ENCODE assay signal across 18 cellular contexts in genomic region chr10:45463244-45464116, GRCh38.
A peak's percentile ranks its signal among the peaks of the same experiment; 100 is the strongest.
DNase-seq lines count a peak whose midpoint lies in the region; ATAC-seq and TF ChIP-seq lines count a peak whose summit lies in the region.
"Had no signal": no experiment of that assay in that cellular context is flagged by ENCODE, and none has a peak within 500 bp of the region (broad histone marks: within the 10 kb centered on the region; RNA-seq: fewer than 3 reads in every experiment).

No MANE protein-coding gene starts in this region.

- ATAC-seq in left cardiac atrium, result peak; percentile 21 to 34
- ATAC-seq in stimulated activated naive B cell treated with anti-CD40 and anti-IgM and Interleukin-4, amounts not matched to agents 10 μg/mL and 1 μg/mL and 100 μg/mL, for 72 hours (replicated peaks), result no peak
- ATAC-seq: left lung had no signal

- H3K4me3 ChIP-seq in NB4 (ENCODE audit: low read depth, low read length), result no peak overlapping the region
- H3K4me3 ChIP-seq: SJSA1, transverse colon had no signal

- H3K27ac Mint-ChIP-seq in T-helper 1 cell treated with Interleukin-12 subunit alpha and Interleukin-12 subunit beta and Interleukin-4 antibody, amounts not matched to agents 30 μg/mL and 1 μg/mL, for 36 hours, result peak overlapping the region; percentile 39
- H3K27ac Mint-ChIP-seq in stimulated activated naive B cell treated with anti-CD40 and anti-IgM and Interleukin-4, amounts not matched to agents 10 μg/mL and 1 μg/mL and 100 μg/mL, for 72 hours, result peak overlapping the region; percentile 96
- H3K27ac Mint-ChIP-seq: progenitor cell of endocrine pancreas had no signal

- TF ChIP-seq POLR2A in NB4 (IDR thresholded peaks at IDR 0.05; ENCODE audit: extremely low read depth, insufficient read length), result no peak

- H3K36me3 Mint-ChIP-seq in T-helper 1 cell treated with Interleukin-12 subunit alpha and Interleukin-12 subunit beta and Interleukin-4 antibody, amounts not matched to agents 30 μg/mL and 1 μg/mL, for 36 hours (ENCODE audit: low read depth), result peaks cover 25% of the 10 kb centered on the region
- H3K36me3 Mint-ChIP-seq in stimulated activated naive B cell treated with anti-CD40 and anti-IgM and Interleukin-4, amounts not matched to agents 10 μg/mL and 1 μg/mL and 100 μg/mL, for 72 hours, result peaks cover 24 to 26% of the 10 kb centered on the region in 2 donors

- intact Hi-C loops in left cardiac atrium (cut with DNase I), result loop anchor here in 1 of 2 donors (10.0 kb wide), 1 partner anchor 209 kb away; no protein-coding TSS in a partner anchor

- H3K4me3 Mint-ChIP-seq in T-helper 1 cell treated with Interleukin-12 subunit alpha and Interleukin-12 subunit beta and Interleukin-4 antibody, amounts not matched to agents 30 μg/mL and 1 μg/mL, for 36 hours, result no peak overlapping the region
- peak overlapping the region; percentile 64 to 81 for H3K4me3 Mint-ChIP-seq in stimulated activated naive B cell treated with anti-CD40 and anti-IgM and Interleukin-4, amounts not matched to agents 10 μg/mL and 1 μg/mL and 100 μg/mL, for 72 hours

- no peaks in the 10 kb centered on the region for H3K27me3 Mint-ChIP-seq in T-helper 1 cell treated with Interleukin-12 subunit alpha and Interleukin-12 subunit beta and Interleukin-4 antibody, amounts not matched to agents 30 μg/mL and 1 μg/mL, for 36 hours (ENCODE audit: low read depth)
- no peaks in the 10 kb centered on the region for H3K27me3 Mint-ChIP-seq in stimulated activated naive B cell treated with anti-CD40 and anti-IgM and Interleukin-4, amounts not matched to agents 10 μg/mL and 1 μg/mL and 100 μg/mL, for 72 hours
- H3K27me3 Mint-ChIP-seq: progenitor cell of endocrine pancreas had no signal

- no peak for DNase-seq in T-helper 1 cell
- DNase-seq in NB4 (ENCODE audit: low read depth), result peak; percentile 18
- no peak for DNase-seq in left cardiac atrium
- no peak for DNase-seq in stimulated activated naive B cell treated with anti-CD40 and anti-IgM and Interleukin-4, amounts not matched to agents 10 μg/mL and 1 μg/mL and 100 μg/mL, for 72 hours
- DNase-seq in NOMO-1 treated with DMSO at 0.1 percent for 48 hours (lab: John Stamatoyannopoulos, UW; ENCODE audit: unreplicated experiment), result no peak
- DNase-seq in KG1 (lab: John Stamatoyannopoulos, UW), result no peak
- DNase-seq in stimulated activated CD4-positive, alpha-beta T cell treated with anti-CD3 and anti-CD28 coated beads, Interleukin-12 subunit alpha, Interleukin-12 subunit beta, amount 100 ng/mL, for 4 hours, result no peak
- DNase-seq: 8988T; activated CD4-positive, alpha-beta T cell treated with anti-CD3 and anti-CD28 coated beads for 4 hours; activated effector memory CD4-positive, alpha-beta T cell treated with anti-CD3 and anti-CD28 coated beads, Interleukin-2, amount 50 U/mL, for 16 hours; foreskin melanocyte; NCI-H226; stimulated activated naive CD4-positive, alpha-beta T cell; transverse colon had no signal

- H3K4me1 Mint-ChIP-seq in T-helper 1 cell treated with Interleukin-12 subunit alpha and Interleukin-12 subunit beta and Interleukin-4 antibody, amounts not matched to agents 30 μg/mL and 1 μg/mL, for 36 hours (ENCODE audit: low read depth), result peaks cover 43% of the 10 kb centered on the region
- H3K4me1 Mint-ChIP-seq in stimulated activated naive B cell treated with anti-CD40 and anti-IgM and Interleukin-4, amounts not matched to agents 10 μg/mL and 1 μg/mL and 100 μg/mL, for 72 hours, result peaks cover 78 to 98% of the 10 kb centered on the region in 2 donors

- TF ChIP-seq CTCF in NB4 (IDR thresholded peaks at IDR 0.05; ENCODE audit: low read depth, low read length), result no peak

- no peaks in the 10 kb centered on the region for H3K9me3 Mint-ChIP-seq in T-helper 1 cell treated with Interleukin-12 subunit alpha and Interleukin-12 subunit beta and Interleukin-4 antibody, amounts not matched to agents 30 μg/mL and 1 μg/mL, for 36 hours
- peaks cover 0 to 1% of the 10 kb centered on the region in 2 donors for H3K9me3 Mint-ChIP-seq in stimulated activated naive B cell treated with anti-CD40 and anti-IgM and Interleukin-4, amounts not matched to agents 10 μg/mL and 1 μg/mL and 100 μg/mL, for 72 hours

Comparison
In these comparisons a context has a peak if more than half of its experiments do, and no peak if none do; other contexts are left out.
1. ATAC-seq: peak in left cardiac atrium (2 of 2); none in stimulated activated naive B cell treated with anti-CD40 and anti-IgM and Interleukin-4, amounts not matched to agents 10 μg/mL and 1 μg/mL and 100 μg/mL, for 72 hours (0 of 2).